8 cellular contexts compared by ENCODE assay signal in the genomic region with DNA sequence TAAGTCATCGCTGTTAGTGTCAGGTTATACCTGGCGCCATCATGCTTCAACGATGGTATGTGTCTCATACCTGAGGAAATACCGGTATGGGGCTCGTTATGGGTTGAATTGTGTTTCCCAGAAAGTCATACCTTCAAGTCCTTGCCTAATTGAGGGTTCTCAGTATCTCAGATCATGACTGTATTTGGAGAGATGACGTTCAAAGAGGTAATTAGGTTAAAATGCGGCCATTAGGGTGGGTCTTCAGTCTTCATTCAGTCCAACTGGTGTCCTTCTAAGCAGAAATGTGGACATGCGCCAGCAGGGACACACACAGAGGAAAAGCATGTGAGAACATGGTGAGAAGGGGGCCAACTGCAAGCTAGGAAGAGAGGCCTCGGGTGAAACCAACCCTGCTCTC.
"Had no signal": no experiment of that assay in that cellular context is flagged by ENCODE, and none has a peak within 500 bp of the region (broad histone marks: within the 10 kb centered on the region; RNA-seq: fewer than 3 reads in every experiment).

No MANE protein-coding gene starts in this region.

- H3K4me3 Mint-ChIP-seq: GM23338, H9 had no signal

- H3K4me1 Mint-ChIP-seq: GM23338 had no signal

- H3K4me2 ChIP-seq: GM23338, KMS-11 had no signal

- H3K9ac ChIP-seq: KMS-11 had no signal

- H3K27ac ChIP-seq: KMS-11 had no signal

- H2AFZ ChIP-seq: GM23338 had no signal

- H3K4me3 ChIP-seq: GM23338, K562 had no signal

- DNase-seq: H9, HCEC 1CT had no signal

- H3K27ac Mint-ChIP-seq: GM23338, H9 had no signal

- ATAC-seq: GM23338, K562 had no signal

- FAIRE-seq: H1, H54, HTR-8/SVneo, K562 had no signal
